In the genomic region with DNA sequence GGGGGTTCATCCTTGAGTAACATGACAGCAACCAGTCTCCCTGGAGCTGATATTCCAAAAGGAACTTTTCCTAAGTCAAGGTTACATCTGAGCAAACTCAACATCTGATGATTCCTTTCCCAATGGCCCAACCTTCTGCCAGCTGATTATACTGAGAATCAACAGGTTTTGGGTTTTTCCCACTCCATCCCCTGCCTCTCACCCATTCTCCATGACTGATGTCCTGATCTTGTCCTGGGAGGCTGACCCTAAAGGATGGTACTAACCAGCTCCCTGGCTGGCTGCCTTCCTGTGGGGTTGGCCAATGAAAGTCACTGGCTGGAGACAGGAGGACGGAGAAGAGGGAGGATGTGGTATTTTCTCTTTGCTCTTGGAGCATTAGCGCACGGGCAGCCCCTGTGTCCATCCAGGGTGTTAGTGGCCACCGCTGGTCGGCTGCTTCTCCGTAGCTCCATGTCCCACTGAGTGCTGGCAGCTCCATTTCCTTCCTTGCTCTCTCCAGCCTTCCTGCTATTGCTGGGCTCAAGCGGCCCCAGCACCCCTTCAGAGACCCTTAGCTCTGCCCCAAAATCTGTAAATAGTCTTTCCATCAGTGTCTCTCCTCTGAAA, we compare ENCODE assay signal across 25 cellular contexts.
"Had no signal": no experiment of that assay in that cellular context is flagged by ENCODE, and none has a peak within 500 bp of the region (broad histone marks: within the 10 kb centered on the region; RNA-seq: fewer than 3 reads in every experiment).

No MANE protein-coding gene starts in this region.

- H3K27me3 ChIP-seq: ascending aorta, brain microvascular endothelial cell, esophagus squamous epithelium, tibial nerve had no signal

- H2AFZ ChIP-seq: parathyroid adenoma had no signal

- ATAC-seq: left cardiac atrium, left ventricle myocardium superior, right cardiac atrium had no signal

- H3K79me2 ChIP-seq: parathyroid adenoma had no signal

- H3K4me3 ChIP-seq: ascending aorta, esophagus squamous epithelium, tibial nerve had no signal

- DNase-seq: activated CD4-positive, alpha-beta T cell treated with anti-CD3 and anti-CD28 coated beads for 4 hours; activated CD4-positive, alpha-beta T cell treated with anti-CD3 and anti-CD28 coated beads, Interleukin-2, amount 50 U/mL, for 48 hours; activated CD4-positive, CD25-positive, alpha-beta regulatory T cell; activated CD8-positive, alpha-beta memory T cell treated with anti-CD3 and anti-CD28 coated beads for 24 hours; activated effector memory CD4-positive, alpha-beta T cell treated with anti-CD3 and anti-CD28 coated beads, Interleukin-2, amount 50 U/mL, for 16 hours; activated naive CD4-positive, alpha-beta T cell treated with anti-CD3 and anti-CD28 coated beads for 36 hours; activated naive CD8-positive, alpha-beta T cell treated with anti-CD3 and anti-CD28 coated beads, Interleukin-2, amount 10 ng/mL, durations not matched to agents 7 days and 5 days; brain microvascular endothelial cell; caudate nucleus; effector CD4-positive, alpha-beta T cell; esophagus squamous epithelium; islet precursor cell; left cardiac atrium; left ventricle myocardium superior; midbrain; naive thymus-derived CD4-positive, alpha-beta T cell; occipital lobe; right cardiac atrium; stimulated activated CD4-positive, alpha-beta T cell treated with anti-CD3 and anti-CD28 coated beads, Interleukin-15, amount 100 ng/mL, for 24 hours; stimulated activated CD4-positive, alpha-beta T cell treated with anti-CD3 and anti-CD28 coated beads, Interleukin-2, amount 100 ng/mL, for 24 hours; stimulated activated naive CD4-positive, alpha-beta T cell treated with Interleukin-2 at 50 U/mL for 16 hours had no signal

- FAIRE-seq: frontal cortex had no signal

- H3K27ac ChIP-seq: ascending aorta, brain microvascular endothelial cell, parathyroid adenoma had no signal

- H3K36me3 ChIP-seq: ascending aorta, brain microvascular endothelial cell, esophagus squamous epithelium, tibial nerve had no signal

- H3K9me3 ChIP-seq: ascending aorta, esophagus squamous epithelium, tibial nerve had no signal

- H3K9ac ChIP-seq: parathyroid adenoma had no signal
